Comparison of ENCODE assay signal across 32 cellular contexts in genomic region chr11:118358071-118358470, GRCh38. TPM values are rescaled to one million over a fixed set of nuclear protein-coding genes. Genes with fewer than 3 reads are reported as not detected.
DNase-seq lines count a peak whose midpoint lies in the region; ATAC-seq and TF ChIP-seq lines count a peak whose summit lies in the region.
"Had no signal": no experiment of that assay in that cellular context is flagged by ENCODE, and none has a peak within 500 bp of the region (broad histone marks: within the 10 kb centered on the region; RNA-seq: fewer than 3 reads in every experiment).

No MANE protein-coding gene starts in this region.

- DNase-seq in NCI-H345 (lab: John Stamatoyannopoulos, UW) (peak; percentile 1), NCI-H345 treated with DMSO at 0.1 percent for 48 hours (lab: John Stamatoyannopoulos, UW; ENCODE audit: unreplicated experiment) (no peak), RPMI7951 (ENCODE audit: low read depth) (peak; percentile 23), mesothelial cell of epicardium (ENCODE audit: low spot score in 2 of 2, unreplicated experiment in 2 of 2) (no peak), stomach (no peak)
- DNase-seq in CD4-positive, CD25-positive, alpha-beta regulatory T cell, result no peak
- no peak for DNase-seq in effector CD4-positive, alpha-beta T cell
- DNase-seq in activated CD8-positive, alpha-beta memory T cell treated with anti-CD3 and anti-CD28 coated beads, Interleukin-2, amount 10 ng/mL, durations not matched to agents 7 days and 5 days, result no peak
- DNase-seq: 8988T; activated CD4-positive, alpha-beta T cell treated with anti-CD3 and anti-CD28 coated beads, Interleukin-2, amount 10 ng/mL, durations not matched to agents 24 days and 14 days; activated CD8-positive, alpha-beta memory T cell treated with anti-CD3 and anti-CD28 coated beads, Interleukin-2, amount 50 U/mL, for 48 hours; activated effector memory CD4-positive, alpha-beta T cell treated with anti-CD3 and anti-CD28 coated beads, Interleukin-2, amount 50 U/mL, for 16 hours; Caco-2; DMS79 treated with DMSO at 0.1 percent for 48 hours; endodermal cell; islet precursor cell; KG1; left ventricle myocardium superior; NCI-H1436; NCI-H2107; NCI-H524; right lobe of liver; SK-N-SH; stimulated activated CD4-positive, alpha-beta T cell treated with anti-CD3 and anti-CD28 coated beads, Interleukin-4, amount 100 ng/mL, for 4 hours; T-helper 2 cell; trophoblast cell had no signal

- H3K4me1 Mint-ChIP-seq in CD4-positive, CD25-positive, alpha-beta regulatory T cell, result peaks cover 22 to 51% (median 39%) of the 10 kb centered on the region in 4 donors
- H3K4me1 Mint-ChIP-seq in mesothelial cell of epicardium, result peaks cover 13% of the 10 kb centered on the region
- peaks cover 43% of the 10 kb centered on the region for H3K4me1 Mint-ChIP-seq in activated CD8-positive, alpha-beta memory T cell treated with anti-CD3 and anti-CD28 coated beads, Interleukin-2, amount 10 ng/mL, durations not matched to agents 7 days and 5 days

- H3K36me3 Mint-ChIP-seq in CD4-positive, CD25-positive, alpha-beta regulatory T cell, result peaks cover 15% of the 10 kb centered on the region
- no peaks in the 10 kb centered on the region for H3K36me3 Mint-ChIP-seq in mesothelial cell of epicardium
- peaks cover 16% of the 10 kb centered on the region for H3K36me3 Mint-ChIP-seq in activated CD8-positive, alpha-beta memory T cell treated with anti-CD3 and anti-CD28 coated beads, Interleukin-2, amount 10 ng/mL, durations not matched to agents 7 days and 5 days

- H3K27ac ChIP-seq in CD4-positive, CD25-positive, alpha-beta regulatory T cell (ENCODE audit: insufficient read depth, low read length, poor library complexity, severe bottlenecking), result peak overlapping the region; percentile 91
- no peak overlapping the region for H3K27ac ChIP-seq in stomach
- H3K27ac ChIP-seq: coronary artery, esophagus muscularis mucosa, right lobe of liver had no signal

- no peak overlapping the region for H3K4me3 ChIP-seq in CD4-positive, CD25-positive, alpha-beta regulatory T cell (ENCODE audit: low read depth, low read length)
- no peak overlapping the region for H3K4me3 ChIP-seq in stomach
- H3K4me3 ChIP-seq: coronary artery, esophagus muscularis mucosa, right lobe of liver had no signal

- ATAC-seq in CD4-positive, CD25-positive, alpha-beta regulatory T cell (ENCODE audit: low read depth in 2 of 2), result no peak
- ATAC-seq in activated CD8-positive, alpha-beta memory T cell treated with anti-CD3 and anti-CD28 coated beads, Interleukin-2, amount 10 ng/mL, durations not matched to agents 7 days and 5 days, result no peak
- ATAC-seq: GM12878, left ventricle myocardium superior, right lobe of liver had no signal

- TF ChIP-seq POLR2A in stomach (IDR thresholded peaks at IDR 0.05), result no peak

- peaks cover 35% of the 10 kb centered on the region for H3K4me1 ChIP-seq in CD4-positive, CD25-positive, alpha-beta regulatory T cell (ENCODE audit: control insufficient read depth, insufficient read depth, low read length, poor library complexity, severe bottlenecking)
- H3K4me1 ChIP-seq in stomach, result peaks cover 7 to 38% (median 29%) of the 10 kb centered on the region in 4 donors

- 37 to 61% (median 58%) methylated on average over 3 of the region's 3 CpGs for WGBS in stomach, 5 donors

- H3K27me3 Mint-ChIP-seq in CD4-positive, CD25-positive, alpha-beta regulatory T cell, result peaks cover 6% of the 10 kb centered on the region
- H3K27me3 Mint-ChIP-seq in mesothelial cell of epicardium (ENCODE audit: low read depth), result peaks cover 14% of the 10 kb centered on the region
- H3K27me3 Mint-ChIP-seq in activated CD8-positive, alpha-beta memory T cell treated with anti-CD3 and anti-CD28 coated beads, Interleukin-2, amount 10 ng/mL, durations not matched to agents 7 days and 5 days, result no peaks in the 10 kb centered on the region

- no peak for TF ChIP-seq CTCF in mesothelial cell of epicardium (IDR thresholded peaks at IDR 0.05; ENCODE audit: unreplicated experiment)
- TF ChIP-seq CTCF in stomach (IDR thresholded peaks at IDR 0.05), result no peak

- TF ChIP-seq EP300 in stomach (IDR thresholded peaks at IDR 0.05), result no peak

- H3K27ac Mint-ChIP-seq in CD4-positive, CD25-positive, alpha-beta regulatory T cell, result peak overlapping the region in 2 of 3 donors; percentile 98 to 100
- no peak overlapping the region for H3K27ac Mint-ChIP-seq in mesothelial cell of epicardium
- H3K27ac Mint-ChIP-seq in activated CD8-positive, alpha-beta memory T cell treated with anti-CD3 and anti-CD28 coated beads, Interleukin-2, amount 10 ng/mL, durations not matched to agents 7 days and 5 days, result no peak overlapping the region

- peaks cover 0 to 3% (median 0%) of the 10 kb centered on the region in 7 donors for H3K9me3 Mint-ChIP-seq in CD4-positive, CD25-positive, alpha-beta regulatory T cell
- H3K9me3 Mint-ChIP-seq in mesothelial cell of epicardium, result no peaks in the 10 kb centered on the region
- H3K9me3 Mint-ChIP-seq in activated CD8-positive, alpha-beta memory T cell treated with anti-CD3 and anti-CD28 coated beads, Interleukin-2, amount 10 ng/mL, durations not matched to agents 7 days and 5 days (ENCODE audit: low read depth), result no peaks in the 10 kb centered on the region
- H3K9me3 Mint-ChIP-seq: activated CD4-positive, alpha-beta T cell treated with anti-CD3 and anti-CD28 coated beads, Interleukin-2, amount 10 ng/mL, durations not matched to agents 24 days and 14 days had no signal

- CTCF ChIA-PET in activated CD8-positive, alpha-beta memory T cell treated with anti-CD3 and anti-CD28 coated beads, Interleukin-2, amount 10 ng/mL, durations not matched to agents 7 days and 5 days (lab: Charles Lee), result no interaction called here

- H3K36me3 ChIP-seq in CD4-positive, CD25-positive, alpha-beta regulatory T cell (ENCODE audit: control insufficient read depth, insufficient read depth, low read length), result peaks cover 7% of the 10 kb centered on the region
- no peaks in the 10 kb centered on the region for H3K36me3 ChIP-seq in stomach
- H3K36me3 ChIP-seq: esophagus muscularis mucosa, right lobe of liver had no signal

- no peaks in the 10 kb centered on the region for H3K27me3 ChIP-seq in CD4-positive, CD25-positive, alpha-beta regulatory T cell (ENCODE audit: control insufficient read depth, insufficient read depth, low read length)
- no peaks in the 10 kb centered on the region for H3K27me3 ChIP-seq in stomach
- H3K27me3 ChIP-seq: esophagus muscularis mucosa, right lobe of liver had no signal

- H3K4me3 Mint-ChIP-seq in CD4-positive, CD25-positive, alpha-beta regulatory T cell, result peak overlapping the region in 1 of 4 donors; percentile 99
- peak overlapping the region; percentile 30 for H3K4me3 Mint-ChIP-seq in mesothelial cell of epicardium
- no peak overlapping the region for H3K4me3 Mint-ChIP-seq in activated CD8-positive, alpha-beta memory T cell treated with anti-CD3 and anti-CD28 coated beads, Interleukin-2, amount 10 ng/mL, durations not matched to agents 7 days and 5 days

- intact Hi-C loops in stomach (cut with DNase I; ENCODE audit: low total_unique reads), result no loop called here

- no peaks in the 10 kb centered on the region for H3K9me3 ChIP-seq in CD4-positive, CD25-positive, alpha-beta regulatory T cell (ENCODE audit: control insufficient read depth in 2 of 2, low read length in 2 of 2)
- no peaks in the 10 kb centered on the region for H3K9me3 ChIP-seq in stomach
- H3K9me3 ChIP-seq: Caco-2, esophagus muscularis mucosa, right lobe of liver, SK-N-SH had no signal

RNA-seq across cellular contexts. Expression of gene UBE4A, which starts 1.3 kb away (rescaled TPM):
- total RNA-seq in CD4-positive, CD25-positive, alpha-beta regulatory T cell, result 49.1 TPM
- 10 to 100 TPM; 23.5 to 29.2 (median 25.4) TPM for polyA plus RNA-seq in CD4-positive, CD25-positive, alpha-beta regulatory T cell
- total RNA-seq in RPMI7951 (2014; rRNA removed; shearing (Covaris generic)), result 48.6 and 60.2 TPM in 2 replicates
- total RNA-seq in mesothelial cell of epicardium (40.5 to 41.5 TPM (median 41.5 TPM) in 3 replicates), stomach (10 to 100 TPM; 17.1 to 68.8 (median 50.7) TPM)
- polyA plus RNA-seq in stomach, result 10 to 100 TPM in 1 of 3 donors, 1 to 10 TPM in 2; 3.5 to 11.8 (median 4.0) TPM
- total RNA-seq in activated CD8-positive, alpha-beta memory T cell treated with anti-CD3 and anti-CD28 coated beads, Interleukin-2, amount 10 ng/mL, durations not matched to agents 7 days and 5 days, result 10 to 100 TPM; 43.4 to 47.8 TPM

RNA-seq across cellular contexts. Expression of gene CD3G, which starts 13.9 kb away (rescaled TPM):
- 196 TPM for total RNA-seq in CD4-positive, CD25-positive, alpha-beta regulatory T cell
- polyA plus RNA-seq in CD4-positive, CD25-positive, alpha-beta regulatory T cell, result 100 to 1,000 TPM; 393 to 477 (median 433) TPM
- total RNA-seq in RPMI7951 (2014; rRNA removed; shearing (Covaris generic)), result not detected in 2 replicates
- total RNA-seq in mesothelial cell of epicardium, result not detected in 3 replicates
- total RNA-seq in stomach, result 1 to 10 TPM in 3 of 5 donors, not detected in 2; 1.2 to 9.5 (median 4.2) TPM
- under 1 TPM in 2 of 3 donors, not detected in 1; 0.18 to 0.76 TPM for polyA plus RNA-seq in stomach
- 100 to 1,000 TPM; 192 to 218 TPM for total RNA-seq in activated CD8-positive, alpha-beta memory T cell treated with anti-CD3 and anti-CD28 coated beads, Interleukin-2, amount 10 ng/mL, durations not matched to agents 7 days and 5 days
- total RNA-seq: bronchial epithelial cell, endodermal cell, H1, neural crest cell had no signal
- polyA plus RNA-seq: H1, SK-N-SH had no signal

RNA-seq across cellular contexts. Expression of gene CD3D, which starts 15.6 kb away (rescaled TPM):
- 476 TPM for total RNA-seq in CD4-positive, CD25-positive, alpha-beta regulatory T cell
- polyA plus RNA-seq in CD4-positive, CD25-positive, alpha-beta regulatory T cell, result 1,000 to 10,000 TPM; 1,148 to 1,577 (median 1,304) TPM
- total RNA-seq in RPMI7951 (2014; rRNA removed; shearing (Covaris generic)), result not detected in 2 replicates
- total RNA-seq in mesothelial cell of epicardium, result not detected in 3 replicates
- total RNA-seq in stomach, result 10 to 100 TPM in 2 of 5 donors, 1 to 10 TPM in 1, not detected in 2; 4.6 to 24.0 (median 16.1) TPM
- polyA plus RNA-seq in stomach, result 1 to 10 TPM; 2.2 to 9.2 (median 4.7) TPM
- total RNA-seq in activated CD8-positive, alpha-beta memory T cell treated with anti-CD3 and anti-CD28 coated beads, Interleukin-2, amount 10 ng/mL, durations not matched to agents 7 days and 5 days, result 100 to 1,000 TPM; 428 to 526 TPM
- total RNA-seq: bronchial epithelial cell, Caco-2, H1, neural crest cell had no signal
- polyA plus RNA-seq: H1 had no signal

RNA-seq across cellular contexts. Expression of gene ATP5MG, which starts 43.3 kb away (rescaled TPM):
- total RNA-seq in CD4-positive, CD25-positive, alpha-beta regulatory T cell, result 154 TPM
- polyA plus RNA-seq in CD4-positive, CD25-positive, alpha-beta regulatory T cell, result 100 to 1,000 TPM; 578 to 706 (median 677) TPM
- 125 and 126 TPM in 2 replicates for total RNA-seq in RPMI7951 (2014; rRNA removed; shearing (Covaris generic))
- total RNA-seq in mesothelial cell of epicardium (168 to 188 TPM (median 180 TPM) in 3 replicates), stomach (100 to 1,000 TPM in 4 of 5 donors, 10 to 100 TPM in 1; 98.5 to 152 (median 113) TPM)
- polyA plus RNA-seq in stomach, result 100 to 1,000 TPM; 233 to 312 (median 288) TPM
- 100 to 1,000 TPM; 278 to 295 TPM for total RNA-seq in activated CD8-positive, alpha-beta memory T cell treated with anti-CD3 and anti-CD28 coated beads, Interleukin-2, amount 10 ng/mL, durations not matched to agents 7 days and 5 days

RNA-seq across cellular contexts. Expression of gene CD3E, which starts 53.5 kb away (rescaled TPM):
- 585 TPM for total RNA-seq in CD4-positive, CD25-positive, alpha-beta regulatory T cell
- polyA plus RNA-seq in CD4-positive, CD25-positive, alpha-beta regulatory T cell, result 100 to 1,000 TPM; 704 to 823 (median 778) TPM
- total RNA-seq in RPMI7951 (2014; rRNA removed; shearing (Covaris generic)), result not detected in 2 replicates
- total RNA-seq in mesothelial cell of epicardium (not detected in 3 replicates), stomach (10 to 100 TPM in 1 of 5 donors, 1 to 10 TPM in 2, not detected in 2; 2.4 to 15.8 (median 7.1) TPM)
- 1 to 10 TPM; 2.3 to 6.7 (median 4.5) TPM for polyA plus RNA-seq in stomach
- 100 to 1,000 TPM; 526 to 535 TPM for total RNA-seq in activated CD8-positive, alpha-beta memory T cell treated with anti-CD3 and anti-CD28 coated beads, Interleukin-2, amount 10 ng/mL, durations not matched to agents 7 days and 5 days
- total RNA-seq: bronchial epithelial cell, H1, neural crest cell had no signal
- polyA plus RNA-seq: H1, SK-N-SH had no signal

Comparison
In these comparisons a context has a peak if more than half of its experiments do, and no peak if none do; other contexts are left out.
1. DNase-seq: peak in NCI-H345 (single experiment) and RPMI7951 (single experiment); none in NCI-H345 treated with DMSO at 0.1 percent for 48 hours (single experiment), CD4-positive, CD25-positive, alpha-beta regulatory T cell (0 of 3), mesothelial cell of epicardium (0 of 2), stomach (single experiment), effector CD4-positive, alpha-beta T cell (single experiment) and activated CD8-positive, alpha-beta memory T cell treated with anti-CD3 and anti-CD28 coated beads, Interleukin-2, amount 10 ng/mL, durations not matched to agents 7 days and 5 days (single experiment).
2. H3K27ac Mint-ChIP-seq: peak in CD4-positive, CD25-positive, alpha-beta regulatory T cell (2 of 3); none in mesothelial cell of epicardium (single experiment) and activated CD8-positive, alpha-beta memory T cell treated with anti-CD3 and anti-CD28 coated beads, Interleukin-2, amount 10 ng/mL, durations not matched to agents 7 days and 5 days (single experiment).
3. RNA of gene CD3G, which starts 13.9 kb away (total RNA-seq): 192 to 218 TPM in activated CD8-positive, alpha-beta memory T cell treated with anti-CD3 and anti-CD28 coated beads, Interleukin-2, amount 10 ng/mL, durations not matched to agents 7 days and 5 days and 196 TPM in CD4-positive, CD25-positive, alpha-beta regulatory T cell (single experiment); 1.2 to 9.5 TPM in stomach, not detected in mesothelial cell of epicardium and not detected in RPMI7951; every median in the first group is over 10 times any median in the second.
4. RNA of gene CD3D, which starts 15.6 kb away (total RNA-seq): 428 to 526 TPM in activated CD8-positive, alpha-beta memory T cell treated with anti-CD3 and anti-CD28 coated beads, Interleukin-2, amount 10 ng/mL, durations not matched to agents 7 days and 5 days and 476 TPM in CD4-positive, CD25-positive, alpha-beta regulatory T cell (single experiment); 4.6 to 24.0 TPM in stomach, not detected in RPMI7951 and not detected in mesothelial cell of epicardium; every median in the first group is over 10 times any median in the second.